Comparison of ENCODE assay signal across 7 cellular contexts in the genomic region with DNA sequence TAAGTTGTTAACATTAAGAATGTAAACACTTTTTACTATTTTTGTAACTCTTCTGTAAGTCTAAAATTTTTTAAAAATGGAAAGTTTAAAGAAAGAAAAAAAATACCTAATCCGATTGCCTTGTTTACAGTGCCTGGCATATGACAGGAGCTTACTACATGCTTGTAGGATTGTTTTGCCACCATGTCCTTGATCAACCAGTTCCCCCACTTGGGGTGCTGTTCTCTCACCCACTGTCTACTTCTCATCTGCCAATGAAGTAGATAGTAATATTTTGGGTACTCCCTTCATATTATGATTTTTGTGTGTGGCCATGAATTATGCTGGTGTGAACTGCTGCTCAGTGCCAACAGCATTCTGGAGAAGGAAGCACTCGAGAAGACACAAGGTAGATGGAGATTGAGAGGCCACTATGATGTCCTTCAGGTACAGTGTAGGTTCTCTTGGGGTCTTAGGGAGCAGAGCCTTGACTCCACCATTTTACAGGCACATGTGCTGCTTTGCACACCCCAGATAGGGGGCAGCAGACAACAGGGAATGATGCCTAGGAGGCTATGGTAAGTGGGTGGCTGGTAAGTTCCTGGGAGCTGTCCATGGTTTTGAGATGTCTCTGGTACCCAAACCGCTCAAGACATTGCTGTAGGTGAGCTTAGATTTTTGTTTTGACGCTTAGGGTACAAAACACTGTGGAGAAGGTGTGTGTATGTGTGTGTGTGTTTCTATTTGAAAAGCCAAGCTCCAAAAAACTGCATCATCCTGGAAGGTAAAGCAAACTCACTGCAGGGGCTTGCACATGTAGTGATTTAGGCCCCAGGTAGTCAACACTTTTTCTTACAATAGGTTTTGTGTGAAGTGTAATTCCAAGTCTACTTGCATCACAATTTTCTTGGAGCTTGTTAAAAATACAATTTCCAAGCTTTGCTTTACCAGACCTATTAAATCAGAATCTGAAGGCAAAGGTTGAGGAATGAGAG.
A peak's percentile ranks its signal among the peaks of the same experiment; 100 is the strongest.
DNase-seq lines count a peak whose midpoint lies in the region; ATAC-seq and TF ChIP-seq lines count a peak whose summit lies in the region.

No MANE protein-coding gene starts in this region.

- H3K9me3 Mint-ChIP-seq in neural progenitor cell, result no peaks in the 10 kb centered on the region

- H3K4me1 ChIP-seq in neural progenitor cell, result peaks cover 14% of the 10 kb centered on the region

- no peaks in the 10 kb centered on the region for H3K4me1 Mint-ChIP-seq in neural progenitor cell

- TF ChIP-seq CTCF in neural progenitor cell (IDR thresholded peaks at IDR 0.05), result peak; percentile 97

- H3K4me2 ChIP-seq in neural progenitor cell, result no peak overlapping the region

- H3F3A ChIP-seq in neural progenitor cell (ENCODE audit: low read depth), result peaks cover 11% of the 10 kb centered on the region

- no peak overlapping the region for H3K27ac Mint-ChIP-seq in neural progenitor cell

- DNase-seq in G401 (ENCODE audit: low spot score) (peak; percentile 5), NOMO-1 treated with dmso at 0.1 percent for 144 hours (lab: John Stamatoyannopoulos, UW; ENCODE audit: unreplicated experiment) (peak; percentile 0), cerebellar cortex (ENCODE audit: low spot score) (peak; percentile 8), neural progenitor cell (ENCODE audit: low spot score) (peak; percentile 95)

- H4K20me1 ChIP-seq in neural progenitor cell (ENCODE audit: low read depth), result peaks cover 4% of the 10 kb centered on the region

- no peak overlapping the region for H3K9ac ChIP-seq in neural progenitor cell

- no peaks in the 10 kb centered on the region for H3K36me3 Mint-ChIP-seq in neural progenitor cell

- no peaks in the 10 kb centered on the region for H3K27me3 ChIP-seq in neural progenitor cell

- H3K4me3 Mint-ChIP-seq in neural progenitor cell, result peak overlapping the region; percentile 18

- no peaks in the 10 kb centered on the region for H3K9me3 ChIP-seq in neural progenitor cell (ENCODE audit: low read depth)

- H3K4me3 ChIP-seq in neural progenitor cell, result no peak overlapping the region

- no peak overlapping the region for H3K27ac ChIP-seq in neural progenitor cell

- peaks cover 2% of the 10 kb centered on the region for H3K27me3 Mint-ChIP-seq in neural progenitor cell (ENCODE audit: insufficient read depth, low read depth)

- no peak overlapping the region for H2AFZ ChIP-seq in neural progenitor cell (replicated peaks)

- ATAC-seq in HG02981 (IDR thresholded peaks at IDR 0.05; ENCODE audit: unreplicated experiment) (peak; percentile 61), HG03095 (IDR thresholded peaks at IDR 0.05; ENCODE audit: unreplicated experiment) (no peak), GM21515 (IDR thresholded peaks at IDR 0.05; ENCODE audit: unreplicated experiment) (no peak)

- no peaks in the 10 kb centered on the region for H3K36me3 ChIP-seq in neural progenitor cell

- in situ Hi-C loops in G401 (cut with HindIII; ENCODE audit: low sequenced_read_pairs), result no loop called here

- no peaks in the 10 kb centered on the region for H3K79me2 ChIP-seq in neural progenitor cell (ENCODE audit: low read depth)

Comparison
In these comparisons a context has a peak if more than half of its experiments do, and no peak if none do; other contexts are left out.
1. DNase-seq: peak in every context shown above with its lines; median percentile 95 in neural progenitor cell; 8 in cerebellar cortex; 5 in G401; 0 in NOMO-1 treated with dmso at 0.1 percent for 144 hours.